10 cellular contexts compared by ENCODE assay signal in the genomic region with DNA sequence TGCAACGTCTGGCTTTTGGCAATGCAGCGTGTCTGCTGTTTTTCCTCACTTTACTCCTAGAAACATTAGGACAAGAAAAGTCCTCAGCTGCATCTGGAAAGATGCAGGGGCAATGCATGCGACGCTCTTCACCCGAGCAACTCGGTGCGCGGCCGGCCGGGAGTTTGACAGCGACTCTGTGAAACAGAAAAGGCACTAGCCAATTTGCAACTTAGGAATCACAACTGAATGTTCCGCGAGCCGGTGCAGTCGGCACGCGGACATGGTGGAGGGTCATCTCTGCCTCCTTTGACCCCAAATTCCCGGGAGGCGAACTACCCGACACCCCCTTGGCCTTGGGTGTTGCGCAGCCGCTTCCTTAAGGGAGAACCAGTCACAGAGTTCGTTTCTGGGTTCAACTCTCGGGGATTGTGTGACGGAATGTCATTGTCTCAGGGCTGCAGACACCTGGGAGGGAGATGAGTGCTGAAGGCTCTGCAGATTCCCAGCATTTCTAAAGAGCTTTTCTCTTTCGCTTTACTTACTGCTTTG. TPM values are rescaled to one million over a fixed set of nuclear protein-coding genes. Genes with fewer than 3 reads are reported as not detected.
A peak's percentile ranks its signal among the peaks of the same experiment; 100 is the strongest.
DNase-seq lines count a peak whose midpoint lies in the region; ATAC-seq, FAIRE-seq and TF ChIP-seq lines count a peak whose summit lies in the region.
"Had no signal": no experiment of that assay in that cellular context is flagged by ENCODE, and none has a peak within 500 bp of the region (broad histone marks: within the 10 kb centered on the region; RNA-seq: fewer than 3 reads in every experiment).

No MANE protein-coding gene starts in this region.

- in situ Hi-C loops in ACHN (cut with HindIII; ENCODE audit: low pct_ligation_motif_present, low pct_unique_long_range_greater_than_20kb, low sequenced_read_pairs) = no loop called here

- no peaks in the 10 kb centered on the region for H3K9me3 ChIP-seq in HUES48 (ENCODE audit: control insufficient read depth, insufficient read depth, low read length)

- H3K4me3 Mint-ChIP-seq in glutamatergic neuron (ENCODE audit: unreplicated experiment) = peak overlapping the region; percentile 92
- H3K4me3 Mint-ChIP-seq in stimulated activated naive CD8-positive, alpha-beta T cell treated with anti-CD3 and anti-CD28 coated beads, Interleukin-15, amount 100 ng/mL, for 72 hours = peak overlapping the region; percentile 85 to 90

- peak overlapping the region; percentile 47 for H3K4me3 ChIP-seq in HUES48 (ENCODE audit: low read depth, low read length)

- peaks cover 12% of the 10 kb centered on the region for H3K36me3 Mint-ChIP-seq in glutamatergic neuron (ENCODE audit: unreplicated experiment)

- no peak overlapping the region for H3K9ac ChIP-seq in HUES48 (ENCODE audit: low read depth, low read length)

- no peak for FAIRE-seq in RCC 7860 (lab: Jason Lieb, UNC)

- H3K4me1 ChIP-seq in HUES48 (ENCODE audit: control insufficient read depth, insufficient read depth, low read length) = peaks cover 48% of the 10 kb centered on the region

- DNase-seq in activated T-cell treated with anti-CD3 and anti-CD28 coated beads, Interleukin-2, amount 50 U/mL, for 1 hour = peak; percentile 61
- DNase-seq in activated T-cell treated with anti-CD3 and anti-CD28 coated beads for 4 hours (no peak), glutamatergic neuron (no peak), ACHN (no peak), RCC 7860 (ENCODE audit: low spot score) (no peak)
- no peak for DNase-seq in stimulated activated naive CD8-positive, alpha-beta T cell treated with anti-CD3 and anti-CD28 coated beads, Interleukin-15, amount 100 ng/mL, for 72 hours
- DNase-seq in stimulated activated CD8-positive, alpha-beta memory T cell treated with anti-CD3 and anti-CD28 coated beads, Interleukin-4, amount 100 ng/mL, for 48 hours = no peak
- DNase-seq: NCI-H187 treated with DMSO at 0.1 percent for 48 hours; stimulated activated CD4-positive, alpha-beta T cell treated with anti-CD3 and anti-CD28 coated beads, Interleukin-4, amount 100 ng/mL, for 4 hours had no signal

- H3K27ac ChIP-seq in HUES48 (ENCODE audit: low read depth, low read length) = no peak overlapping the region

- ATAC-seq in stimulated activated naive CD8-positive, alpha-beta T cell treated with anti-CD3 and anti-CD28 coated beads, Interleukin-15, amount 100 ng/mL, for 72 hours = peak; percentile 5

- H3K27me3 ChIP-seq in HUES48 (ENCODE audit: control insufficient read depth, insufficient read depth, low read length) = peaks cover 100% of the 10 kb centered on the region

- TF ChIP-seq CTCF in glutamatergic neuron (IDR thresholded peaks at IDR 0.05; ENCODE audit: partially characterized antibody, unreplicated experiment) = no peak

- no peak overlapping the region for H3K27ac Mint-ChIP-seq in glutamatergic neuron (ENCODE audit: unreplicated experiment)
- H3K27ac Mint-ChIP-seq in stimulated activated naive CD8-positive, alpha-beta T cell treated with anti-CD3 and anti-CD28 coated beads, Interleukin-15, amount 100 ng/mL, for 72 hours = no peak overlapping the region

- peaks cover 32% of the 10 kb centered on the region for H3K4me1 Mint-ChIP-seq in glutamatergic neuron (ENCODE audit: low read depth, unreplicated experiment)
- peaks cover 72% of the 10 kb centered on the region for H3K4me1 Mint-ChIP-seq in stimulated activated naive CD8-positive, alpha-beta T cell treated with anti-CD3 and anti-CD28 coated beads, Interleukin-15, amount 100 ng/mL, for 72 hours

- peaks cover 42% of the 10 kb centered on the region for H3K27me3 Mint-ChIP-seq in glutamatergic neuron (ENCODE audit: unreplicated experiment)
- H3K27me3 Mint-ChIP-seq in stimulated activated naive CD8-positive, alpha-beta T cell treated with anti-CD3 and anti-CD28 coated beads, Interleukin-15, amount 100 ng/mL, for 72 hours = peaks cover 65% of the 10 kb centered on the region

- H3K9me3 Mint-ChIP-seq in glutamatergic neuron (ENCODE audit: unreplicated experiment) = peaks cover 7% of the 10 kb centered on the region
- H3K9me3 Mint-ChIP-seq in stimulated activated naive CD8-positive, alpha-beta T cell treated with anti-CD3 and anti-CD28 coated beads, Interleukin-15, amount 100 ng/mL, for 72 hours = no peaks in the 10 kb centered on the region

- no peaks in the 10 kb centered on the region for H3K36me3 ChIP-seq in HUES48 (ENCODE audit: control insufficient read depth, insufficient read depth, low read length)

RNA-seq across cellular contexts. Expression of a gene that starts 9.8 kb away (rescaled TPM):
- total RNA-seq in glutamatergic neuron (ENCODE audit: unreplicated experiment) = 2.2 TPM
